ENCODE assay signal across 14 cellular contexts in the genomic region with DNA sequence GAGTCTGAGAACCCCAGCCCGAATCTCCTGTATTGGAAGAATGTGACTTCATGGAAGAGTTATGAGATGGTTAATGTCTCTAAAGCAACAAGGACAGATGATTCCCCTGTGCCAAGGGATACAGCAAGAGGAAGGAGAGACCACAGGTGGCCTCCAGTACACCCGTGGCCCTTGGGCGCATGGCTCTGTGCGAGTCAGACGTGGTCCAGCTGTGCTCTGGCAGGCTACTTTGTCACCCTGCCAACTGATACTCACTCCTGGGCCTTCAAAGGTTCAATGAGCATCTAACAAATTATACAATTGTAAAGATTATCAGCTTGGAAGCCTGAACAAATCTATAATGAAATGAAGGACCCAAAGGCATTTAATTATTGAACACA.
A peak's percentile ranks its signal among the peaks of the same experiment; 100 is the strongest.
DNase-seq lines count a peak whose midpoint lies in the region; ATAC-seq and TF ChIP-seq lines count a peak whose summit lies in the region.
"Had no signal": no experiment of that assay in that cellular context is flagged by ENCODE, and none has a peak within 500 bp of the region (broad histone marks: within the 10 kb centered on the region; RNA-seq: fewer than 3 reads in every experiment).

No MANE protein-coding gene starts in this region.

- no peaks in the 10 kb centered on the region for H3K9me3 Mint-ChIP-seq in activated CD8-positive, alpha-beta memory T cell treated with anti-CD3 and anti-CD28 coated beads, Interleukin-2, amount 10 ng/mL, durations not matched to agents 7 days and 5 days (ENCODE audit: low read depth)
- no peaks in the 10 kb centered on the region for H3K9me3 Mint-ChIP-seq in brain
- no peaks in the 10 kb centered on the region for H3K9me3 Mint-ChIP-seq in stimulated activated naive CD8-positive, alpha-beta T cell treated with anti-CD3 and anti-CD28 coated beads, Interleukin-15, amount 100 ng/mL, for 72 hours

- CTCF ChIA-PET in activated CD8-positive, alpha-beta memory T cell treated with anti-CD3 and anti-CD28 coated beads, Interleukin-2, amount 10 ng/mL, durations not matched to agents 7 days and 5 days (lab: Charles Lee) = interaction anchor here (0.7 kb wide), 1 partner anchor 240 kb away, joined by 3 read pairs; no protein-coding TSS in a partner anchor

- H3K27me3 Mint-ChIP-seq in activated CD8-positive, alpha-beta memory T cell treated with anti-CD3 and anti-CD28 coated beads, Interleukin-2, amount 10 ng/mL, durations not matched to agents 7 days and 5 days = peaks cover 2% of the 10 kb centered on the region
- no peaks in the 10 kb centered on the region for H3K27me3 Mint-ChIP-seq in brain
- H3K27me3 Mint-ChIP-seq in stimulated activated naive CD8-positive, alpha-beta T cell treated with anti-CD3 and anti-CD28 coated beads, Interleukin-15, amount 100 ng/mL, for 72 hours = no peaks in the 10 kb centered on the region
- H3K27me3 Mint-ChIP-seq: activated naive CD8-positive, alpha-beta T cell had no signal

- peaks cover 11% of the 10 kb centered on the region for H3K36me3 Mint-ChIP-seq in activated CD8-positive, alpha-beta memory T cell treated with anti-CD3 and anti-CD28 coated beads, Interleukin-2, amount 10 ng/mL, durations not matched to agents 7 days and 5 days
- H3K36me3 Mint-ChIP-seq in brain = peaks cover 8% of the 10 kb centered on the region

- no peak overlapping the region for H3K4me3 Mint-ChIP-seq in activated CD8-positive, alpha-beta memory T cell treated with anti-CD3 and anti-CD28 coated beads, Interleukin-2, amount 10 ng/mL, durations not matched to agents 7 days and 5 days
- no peak overlapping the region for H3K4me3 Mint-ChIP-seq in brain
- H3K4me3 Mint-ChIP-seq in stimulated activated naive CD8-positive, alpha-beta T cell treated with anti-CD3 and anti-CD28 coated beads, Interleukin-15, amount 100 ng/mL, for 72 hours = peak overlapping the region; percentile 24 to 53

- H3K27ac Mint-ChIP-seq in activated CD8-positive, alpha-beta memory T cell treated with anti-CD3 and anti-CD28 coated beads, Interleukin-2, amount 10 ng/mL, durations not matched to agents 7 days and 5 days = peak overlapping the region; percentile 65
- peak overlapping the region in 4 of 5 experiments; percentile 75 to 98 (median 96) for H3K27ac Mint-ChIP-seq in brain
- peak overlapping the region in 1 of 2 donors; percentile 81 for H3K27ac Mint-ChIP-seq in stimulated activated naive CD8-positive, alpha-beta T cell treated with anti-CD3 and anti-CD28 coated beads, Interleukin-15, amount 100 ng/mL, for 72 hours

- TF ChIP-seq CTCF in brain (conservative IDR thresholded peaks at IDR 0.05) = no peak

- DNase-seq in activated CD8-positive, alpha-beta memory T cell treated with anti-CD3 and anti-CD28 coated beads, Interleukin-2, amount 10 ng/mL, durations not matched to agents 7 days and 5 days = no peak
- no peak for DNase-seq in activated CD8-positive, alpha-beta memory T cell treated with anti-CD3 and anti-CD28 coated beads for 24 hours
- DNase-seq in LHCN-M2 (ENCODE audit: low read depth) (peak; percentile 67), SW 1271 (lab: John Stamatoyannopoulos, UW) (no peak), occipital lobe (lab: John Stamatoyannopoulos, UW) (no peak), foreskin melanocyte (no peak)
- no peak for DNase-seq in stimulated activated naive CD8-positive, alpha-beta T cell treated with anti-CD3 and anti-CD28 coated beads, Interleukin-15, amount 100 ng/mL, for 72 hours
- DNase-seq: heart right ventricle, midbrain, NCI-H748 treated with DMSO at 0.1 percent for 48 hours, Peyer's patch, right lobe of liver had no signal

- no peak for ATAC-seq in activated CD8-positive, alpha-beta memory T cell treated with anti-CD3 and anti-CD28 coated beads, Interleukin-2, amount 10 ng/mL, durations not matched to agents 7 days and 5 days
- no peak for ATAC-seq in stimulated activated naive CD8-positive, alpha-beta T cell treated with anti-CD3 and anti-CD28 coated beads, Interleukin-15, amount 100 ng/mL, for 72 hours
- ATAC-seq: heart right ventricle, right lobe of liver had no signal

- peaks cover 36% of the 10 kb centered on the region for H3K4me1 Mint-ChIP-seq in activated CD8-positive, alpha-beta memory T cell treated with anti-CD3 and anti-CD28 coated beads, Interleukin-2, amount 10 ng/mL, durations not matched to agents 7 days and 5 days
- peaks cover 98% of the 10 kb centered on the region for H3K4me1 Mint-ChIP-seq in brain
- peaks cover 50% of the 10 kb centered on the region for H3K4me1 Mint-ChIP-seq in stimulated activated naive CD8-positive, alpha-beta T cell treated with anti-CD3 and anti-CD28 coated beads, Interleukin-15, amount 100 ng/mL, for 72 hours

Comparison
In these comparisons a context has a peak if more than half of its experiments do, and no peak if none do; other contexts are left out.
1. H3K4me3 Mint-ChIP-seq: peak in stimulated activated naive CD8-positive, alpha-beta T cell treated with anti-CD3 and anti-CD28 coated beads, Interleukin-15, amount 100 ng/mL, for 72 hours (2 of 2); none in activated CD8-positive, alpha-beta memory T cell treated with anti-CD3 and anti-CD28 coated beads, Interleukin-2, amount 10 ng/mL, durations not matched to agents 7 days and 5 days (single experiment) and brain (0 of 5).